ENCODE assay signal across 21 cellular contexts in the genomic region with DNA sequence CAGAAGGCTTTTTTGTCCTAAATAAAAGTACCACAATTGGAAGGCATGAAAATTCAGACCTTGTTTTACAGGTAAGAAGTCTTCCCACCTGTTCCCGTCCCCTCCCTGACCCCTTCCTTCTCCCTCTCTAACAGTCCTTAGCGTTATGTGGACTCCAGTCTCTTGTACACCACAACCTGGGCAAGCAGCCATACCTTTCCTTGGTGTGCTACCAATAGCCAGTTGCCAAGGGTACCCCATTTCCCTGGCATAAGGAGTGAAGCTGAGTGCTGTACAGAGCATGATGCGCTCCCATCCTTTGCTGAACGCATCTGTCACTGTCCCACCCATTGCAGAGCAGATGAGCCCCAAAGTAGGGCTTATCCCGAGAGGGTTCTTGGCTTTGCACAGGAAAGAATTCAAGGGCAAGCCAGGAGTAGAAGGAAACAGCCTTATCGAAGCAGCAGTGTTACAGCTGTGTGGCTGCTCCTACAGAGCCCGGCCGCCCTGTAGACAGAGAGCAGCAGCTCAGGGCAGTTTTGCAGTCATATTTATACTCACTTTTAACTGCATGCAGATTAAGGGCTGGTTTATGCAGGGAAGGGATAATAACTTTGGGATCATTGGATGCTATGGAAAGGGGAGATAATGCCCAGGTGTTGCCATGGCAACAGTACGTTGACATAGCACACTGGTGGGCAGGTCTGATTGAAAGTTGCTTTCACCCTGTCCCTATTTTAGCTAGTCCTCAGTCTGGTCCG. TPM values are rescaled to one million over a fixed set of nuclear protein-coding genes. Genes with fewer than 3 reads are reported as not detected.
DNase-seq lines count a peak whose midpoint lies in the region; ATAC-seq and TF ChIP-seq lines count a peak whose summit lies in the region.
"Had no signal": no experiment of that assay in that cellular context is flagged by ENCODE, and none has a peak within 500 bp of the region (broad histone marks: within the 10 kb centered on the region; RNA-seq: fewer than 3 reads in every experiment).

No MANE protein-coding gene starts in this region.

- no peak overlapping the region for H3K9ac ChIP-seq in BLaER1 treated with 17β-estradiol and CSF1 and Interleukin-3, amounts not matched to agents 10 nM and 100 nM

- peak; percentile 18; the same call in 1 of the 3 replicates for ATAC-seq in RWPE2 (ENCODE audit: low read depth)
- ATAC-seq in effector memory CD8-positive, alpha-beta T cell (replicated peaks) = no peak

- no peak overlapping the region for H3K4me3 Mint-ChIP-seq in effector memory CD8-positive, alpha-beta T cell
- H3K4me3 Mint-ChIP-seq: memory B cell had no signal

- H3K36me3 ChIP-seq in BLaER1 treated with 17β-estradiol and CSF1 and Interleukin-3, amounts not matched to agents 10 nM and 100 nM = no peaks in the 10 kb centered on the region
- no peaks in the 10 kb centered on the region for H3K36me3 ChIP-seq in RWPE2 (ENCODE audit: low read depth)
- no peaks in the 10 kb centered on the region for H3K36me3 ChIP-seq in H7 (replicated peaks; ENCODE audit: control insufficient read depth, insufficient read depth, low read length)
- H3K36me3 ChIP-seq: transverse colon had no signal

- no peak overlapping the region for H3K4me3 ChIP-seq in BLaER1 treated with 17β-estradiol and CSF1 and Interleukin-3, amounts not matched to agents 10 nM and 100 nM
- H3K4me3 ChIP-seq in RWPE2 (ENCODE audit: severe bottlenecking) (no peak overlapping the region), H7 (ENCODE audit: insufficient read depth, low read depth, low read length) (no peak overlapping the region)
- H3K4me3 ChIP-seq: dorsolateral prefrontal cortex, transverse colon had no signal

- no peak for TF ChIP-seq CTCF in RWPE2 (IDR thresholded peaks at IDR 0.05; ENCODE audit: poor library complexity, severe bottlenecking)

- peaks cover 0 to 8% (median 5%) of the 10 kb centered on the region in 11 experiments; a peak in 17 of 22 replicates for H3K9me3 ChIP-seq in BLaER1 treated with 17β-estradiol and CSF1 and Interleukin-3, amounts not matched to agents 10 nM and 100 nM (replicated peaks in 1 of 11)
- H3K9me3 ChIP-seq in RWPE2 (ENCODE audit: severe bottlenecking) = no peaks in the 10 kb centered on the region
- H3K9me3 ChIP-seq: transverse colon had no signal

- H3K9me3 Mint-ChIP-seq in effector memory CD8-positive, alpha-beta T cell = no peaks in the 10 kb centered on the region
- H3K9me3 Mint-ChIP-seq: memory B cell had no signal

- peaks cover 0 to 14% (median 8%) of the 10 kb centered on the region in 11 experiments; a peak in 16 of 22 replicates for H3K27me3 ChIP-seq in BLaER1 treated with 17β-estradiol and CSF1 and Interleukin-3, amounts not matched to agents 10 nM and 100 nM
- no peaks in the 10 kb centered on the region for H3K27me3 ChIP-seq in RWPE2 (ENCODE audit: insufficient read depth, poor library complexity, severe bottlenecking)
- H3K27me3 ChIP-seq in H7 (ENCODE audit: control insufficient read depth, insufficient read depth, low read length) = no peaks in the 10 kb centered on the region; the same call in 1 of the 2 replicates
- H3K27me3 ChIP-seq: transverse colon had no signal

- no peak overlapping the region for H3K27ac ChIP-seq in BLaER1 treated with 17β-estradiol and CSF1 and Interleukin-3, amounts not matched to agents 10 nM and 100 nM
- H3K27ac ChIP-seq in RWPE2 (ENCODE audit: poor library complexity, severe bottlenecking) = no peak overlapping the region
- no peak overlapping the region for H3K27ac ChIP-seq in caudate nucleus (ENCODE audit: low read depth, low read length)
- H3K27ac ChIP-seq: dorsolateral prefrontal cortex, transverse colon had no signal

- H4K20me1 ChIP-seq in BLaER1 treated with 17β-estradiol and CSF1 and Interleukin-3, amounts not matched to agents 10 nM and 100 nM = no peaks in the 10 kb centered on the region

- no peaks in the 10 kb centered on the region for H3K27me3 Mint-ChIP-seq in effector memory CD8-positive, alpha-beta T cell

- peaks cover 22 to 47% (median 30%) of the 10 kb centered on the region in 10 experiments for H3K4me1 ChIP-seq in BLaER1 treated with 17β-estradiol and CSF1 and Interleukin-3, amounts not matched to agents 10 nM and 100 nM
- no peaks in the 10 kb centered on the region for H3K4me1 ChIP-seq in RWPE2 (ENCODE audit: insufficient read depth, poor library complexity, severe bottlenecking)

- peak overlapping the region in 8 of 11 experiments; percentile 19 to 69 (median 48); a peak in 15 of 22 replicates for H3K4me2 ChIP-seq in BLaER1 treated with 17β-estradiol and CSF1 and Interleukin-3, amounts not matched to agents 10 nM and 100 nM

- peak overlapping the region; percentile 75 to 82 for H3K27ac Mint-ChIP-seq in effector memory CD8-positive, alpha-beta T cell
- H3K27ac Mint-ChIP-seq: memory B cell had no signal

- DNase-seq in NCI-H1105 treated with DMSO at 0.1 percent for 48 hours (lab: John Stamatoyannopoulos, UW) (peak; percentile 3), NCI-H1105 (lab: John Stamatoyannopoulos, UW) (no peak), RWPE2 (ENCODE audit: low spot score) (no peak), mesenteric fat pad (ENCODE audit: low spot score) (no peak), caudate nucleus (lab: John Stamatoyannopoulos, UW) (no peak), H7 (no peak)
- no peak for DNase-seq in effector memory CD8-positive, alpha-beta T cell
- DNase-seq: 8988T; activated CD4-positive, CD25-positive, alpha-beta regulatory T cell treated with anti-CD3 and anti-CD28 coated beads, Interleukin-2, amount 50 U/mL, for 72 hours; activated CD8-positive, alpha-beta memory T cell treated with anti-CD3 and anti-CD28 coated beads, Interleukin-2, amount 50 U/mL, for 4 hours; activated effector memory CD4-positive, alpha-beta T cell treated with anti-CD3 and anti-CD28 coated beads, Interleukin-2, amount 50 U/mL, for 16 hours; AML-193; anterior cingulate cortex; dorsolateral prefrontal cortex; NCI-H2171; NCI-H526 treated with DMSO at 0.1 percent for 48 hours; Right ventricle myocardium superior; stimulated activated CD4-positive, alpha-beta T cell treated with anti-CD3 and anti-CD28 coated beads, Interleukin-4, amount 100 ng/mL, for 24 hours; transverse colon had no signal

- peaks cover 10% of the 10 kb centered on the region for H3K36me3 Mint-ChIP-seq in effector memory CD8-positive, alpha-beta T cell (ENCODE audit: insufficient read depth)
- H3K36me3 Mint-ChIP-seq: memory B cell had no signal

- H3K4me1 Mint-ChIP-seq in effector memory CD8-positive, alpha-beta T cell (ENCODE audit: low read depth in 2 of 2) = peaks cover 38 to 53% of the 10 kb centered on the region in 2 donors

RNA-seq across cellular contexts. Expression of gene FHAD1, which starts 5.0 kb away (rescaled TPM):
- 0.55 TPM for total RNA-seq in mesenteric fat pad
- 0.52 and 0.83 TPM in 2 replicates for total RNA-seq in H7 (2014; rRNA removed; shearing (Covaris generic))
- total RNA-seq: Right ventricle myocardium superior had no signal
